In the genomic region with DNA sequence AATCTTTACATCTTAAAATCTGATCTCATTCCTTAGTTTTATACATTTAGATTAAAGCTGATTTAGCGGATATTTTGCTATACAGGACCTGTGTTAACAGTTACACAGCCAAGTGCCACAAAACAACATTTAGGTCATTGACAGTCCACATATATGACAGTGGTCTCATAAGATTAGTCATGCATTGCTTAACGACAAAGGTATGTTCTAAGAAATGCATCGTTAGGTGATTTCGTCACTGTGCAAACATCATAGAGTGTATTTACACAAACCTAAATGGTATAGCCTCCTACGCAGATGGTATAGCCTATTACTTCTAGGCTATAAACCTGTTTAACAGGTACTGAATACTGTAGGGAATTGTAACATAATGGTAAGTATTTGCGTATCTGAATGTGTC, we compare ENCODE assay signal across 1 cellular context.
TF ChIP-seq lines count a peak whose summit lies in the region.

No MANE protein-coding gene starts in this region.

TF ChIP-seq in HEK293, 187 proteins besides CTCF, POLR2A, EP300 and RAD21 (continued from another document and continues in another):
- TF ChIP-seq KLF7 (tag by site-specific recombination; IDR thresholded peaks at IDR 0.05; ENCODE audit: borderline replicate concordance) (no peak; the same call in 1 of the 2 replicates), ZNF76 (tag by site-specific recombination; IDR thresholded peaks at IDR 0.05; ENCODE audit: borderline replicate concordance, low read depth) (peak; percentile 54; the same call in 1 of the 2 replicates), ZNF24 (tag by site-specific recombination; IDR thresholded peaks at IDR 0.05) (peak; percentile 95), ZNF324 (tag by site-specific recombination; IDR thresholded peaks at IDR 0.05) (peak; percentile 88), ZNF521 (tag by site-specific recombination; IDR thresholded peaks at IDR 0.05) (no peak), HOXC10 (CRISPR knock-in tag; IDR thresholded peaks at IDR 0.05) (no peak), BCL11A (tag by site-specific recombination; IDR thresholded peaks at IDR 0.05; ENCODE audit: low read depth) (peak; percentile 99), ZNF518A (tag by site-specific recombination; conservative IDR thresholded peaks at IDR 0.05; ENCODE audit: low read depth) (peak; percentile 49; the same call in 1 of the 2 replicates), ZNF416 (tag by site-specific recombination; IDR thresholded peaks at IDR 0.05) (no peak), ZNF302 (tag by site-specific recombination; IDR thresholded peaks at IDR 0.05; ENCODE audit: low read depth) (no peak), ZNF785 (tag by site-specific recombination; IDR thresholded peaks at IDR 0.05) (no peak), ZNF350 (tag by site-specific recombination; IDR thresholded peaks at IDR 0.05) (no peak), ZNF514 (tag by site-specific recombination; IDR thresholded peaks at IDR 0.05) (no peak), ZNF473 (tag by site-specific recombination; IDR thresholded peaks at IDR 0.05) (no peak), KLF8 (tag by site-specific recombination; IDR thresholded peaks at IDR 0.05) (peak; percentile 95), ZNF157 (tag by site-specific recombination; IDR thresholded peaks at IDR 0.05) (no peak), ZNF544 (tag by site-specific recombination; IDR thresholded peaks at IDR 0.05) (no peak), HIC1 (tag by site-specific recombination; IDR thresholded peaks at IDR 0.05) (peak; percentile 97), ZNF777 (tag by site-specific recombination; IDR thresholded peaks at IDR 0.05; ENCODE audit: borderline replicate concordance) (no peak), ZSCAN4 (tag by site-specific recombination; IDR thresholded peaks at IDR 0.05) (0 out of 2 replicates have a peak, but pooled peaks have one; percentile 55), GLIS2 (tag by site-specific recombination; IDR thresholded peaks at IDR 0.05) (no peak), ZEB2 (tag by site-specific recombination; IDR thresholded peaks at IDR 0.05) (peak; percentile 85), ZNF239 (tag by site-specific recombination; IDR thresholded peaks at IDR 0.05) (0 out of 2 replicates have a peak, but pooled peaks have one; percentile 17), ZBTB7A (tag by site-specific recombination; IDR thresholded peaks at IDR 0.05; ENCODE audit: low read depth) (peak; percentile 72; the same call in 1 of the 2 replicates), ZNF16 (tag by site-specific recombination; IDR thresholded peaks at IDR 0.05; ENCODE audit: low read depth) (no peak), ZXDB (tag by site-specific recombination; IDR thresholded peaks at IDR 0.05) (peak; percentile 87), ZFP41 (tag by site-specific recombination; IDR thresholded peaks at IDR 0.05; ENCODE audit: borderline replicate concordance) (no peak), ZNF701 (tag by site-specific recombination; IDR thresholded peaks at IDR 0.05) (no peak), ZNF354C (tag by site-specific recombination; IDR thresholded peaks at IDR 0.05; ENCODE audit: borderline replicate concordance, low read depth) (no peak), ZNF138 (tag by site-specific recombination; IDR thresholded peaks at IDR 0.05; ENCODE audit: borderline replicate concordance) (no peak), ZNF654 (tag by site-specific recombination; IDR thresholded peaks at IDR 0.05; ENCODE audit: low read depth) (no peak), ZFP69B (tag by site-specific recombination; IDR thresholded peaks at IDR 0.05) (peak; percentile 83), MEIS1 (CRISPR knock-in tag; IDR thresholded peaks at IDR 0.05; ENCODE audit: borderline replicate concordance) (no peak), ZNF626 (tag by site-specific recombination; IDR thresholded peaks at IDR 0.05) (no peak), SP3 (tag by site-specific recombination; IDR thresholded peaks at IDR 0.05) (peak; percentile 76), ZNF366 (tag by site-specific recombination; conservative IDR thresholded peaks at IDR 0.05) (peak; percentile 96), KLF17 (tag by site-specific recombination; IDR thresholded peaks at IDR 0.05) (peak; percentile 89)
- TF ChIP-seq, protein P1, sequence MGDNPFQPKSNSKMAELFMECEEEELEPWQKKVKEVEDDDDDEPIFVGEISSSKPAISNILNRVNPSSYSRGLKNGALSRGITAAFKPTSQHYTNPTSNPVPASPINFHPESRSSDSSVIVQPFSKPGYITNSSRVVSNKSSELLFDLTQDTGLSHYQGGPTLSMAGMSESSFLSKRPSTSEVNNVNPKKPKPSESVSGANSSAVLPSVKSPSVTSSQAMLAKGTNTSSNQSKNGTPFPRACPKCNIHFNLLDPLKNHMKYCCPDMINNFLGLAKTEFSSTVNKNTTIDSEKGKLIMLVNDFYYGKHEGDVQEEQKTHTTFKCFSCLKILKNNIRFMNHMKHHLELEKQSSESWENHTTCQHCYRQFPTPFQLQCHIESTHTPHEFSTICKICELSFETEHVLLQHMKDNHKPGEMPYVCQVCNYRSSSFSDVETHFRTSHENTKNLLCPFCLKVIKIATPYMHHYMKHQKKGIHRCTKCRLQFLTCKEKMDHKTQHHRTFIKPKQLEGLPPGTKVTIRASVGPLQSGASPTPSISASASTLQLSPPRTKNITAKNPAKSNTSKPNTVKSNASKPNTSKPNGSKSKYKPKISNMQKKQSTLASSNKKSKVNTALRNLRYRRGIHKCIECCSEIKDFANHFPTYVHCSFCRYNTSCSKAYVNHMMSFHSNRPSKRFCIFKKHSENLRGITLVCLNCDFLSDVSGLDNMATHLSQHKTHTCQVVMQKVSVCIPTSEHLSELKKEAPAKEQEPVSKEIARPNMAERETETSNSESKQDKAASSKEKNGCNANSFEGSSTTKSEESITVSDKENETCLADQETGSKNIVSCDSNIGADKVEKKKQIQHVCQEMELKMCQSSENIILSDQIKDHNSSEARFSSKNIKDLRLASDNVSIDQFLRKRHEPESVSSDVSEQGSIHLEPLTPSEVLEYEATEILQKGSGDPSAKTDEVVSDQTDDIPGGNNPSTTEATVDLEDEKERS (tag by site-specific recombination; IDR thresholded peaks at IDR 0.05) = no peak; the same call in 1 of the 2 replicates
- TF ChIP-seq, protein P2, sequence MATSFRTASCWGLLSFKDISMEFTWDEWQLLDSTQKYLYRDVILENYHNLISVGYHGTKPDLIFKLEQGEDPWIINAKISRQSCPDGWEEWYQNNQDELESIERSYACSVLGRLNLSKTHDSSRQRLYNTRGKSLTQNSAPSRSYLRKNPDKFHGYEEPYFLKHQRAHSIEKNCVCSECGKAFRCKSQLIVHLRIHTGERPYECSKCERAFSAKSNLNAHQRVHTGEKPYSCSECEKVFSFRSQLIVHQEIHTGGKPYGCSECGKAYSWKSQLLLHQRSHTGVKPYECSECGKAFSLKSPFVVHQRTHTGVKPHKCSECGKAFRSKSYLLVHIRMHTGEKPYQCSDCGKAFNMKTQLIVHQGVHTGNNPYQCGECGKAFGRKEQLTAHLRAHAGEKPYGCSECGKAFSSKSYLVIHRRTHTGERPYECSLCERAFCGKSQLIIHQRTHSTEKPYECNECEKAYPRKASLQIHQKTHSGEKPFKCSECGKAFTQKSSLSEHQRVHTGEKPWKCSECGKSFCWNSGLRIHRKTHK (tag by site-specific recombination; IDR thresholded peaks at IDR 0.05) = no peak
- TF ChIP-seq, protein P3, sequence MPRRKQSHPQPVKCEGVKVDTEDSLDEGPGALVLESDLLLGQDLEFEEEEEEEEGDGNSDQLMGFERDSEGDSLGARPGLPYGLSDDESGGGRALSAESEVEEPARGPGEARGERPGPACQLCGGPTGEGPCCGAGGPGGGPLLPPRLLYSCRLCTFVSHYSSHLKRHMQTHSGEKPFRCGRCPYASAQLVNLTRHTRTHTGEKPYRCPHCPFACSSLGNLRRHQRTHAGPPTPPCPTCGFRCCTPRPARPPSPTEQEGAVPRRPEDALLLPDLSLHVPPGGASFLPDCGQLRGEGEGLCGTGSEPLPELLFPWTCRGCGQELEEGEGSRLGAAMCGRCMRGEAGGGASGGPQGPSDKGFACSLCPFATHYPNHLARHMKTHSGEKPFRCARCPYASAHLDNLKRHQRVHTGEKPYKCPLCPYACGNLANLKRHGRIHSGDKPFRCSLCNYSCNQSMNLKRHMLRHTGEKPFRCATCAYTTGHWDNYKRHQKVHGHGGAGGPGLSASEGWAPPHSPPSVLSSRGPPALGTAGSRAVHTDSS (tag by site-specific recombination; IDR thresholded peaks at IDR 0.05) = no peak; the same call in 1 of the 2 replicates
- TF ChIP-seq, protein P4, sequence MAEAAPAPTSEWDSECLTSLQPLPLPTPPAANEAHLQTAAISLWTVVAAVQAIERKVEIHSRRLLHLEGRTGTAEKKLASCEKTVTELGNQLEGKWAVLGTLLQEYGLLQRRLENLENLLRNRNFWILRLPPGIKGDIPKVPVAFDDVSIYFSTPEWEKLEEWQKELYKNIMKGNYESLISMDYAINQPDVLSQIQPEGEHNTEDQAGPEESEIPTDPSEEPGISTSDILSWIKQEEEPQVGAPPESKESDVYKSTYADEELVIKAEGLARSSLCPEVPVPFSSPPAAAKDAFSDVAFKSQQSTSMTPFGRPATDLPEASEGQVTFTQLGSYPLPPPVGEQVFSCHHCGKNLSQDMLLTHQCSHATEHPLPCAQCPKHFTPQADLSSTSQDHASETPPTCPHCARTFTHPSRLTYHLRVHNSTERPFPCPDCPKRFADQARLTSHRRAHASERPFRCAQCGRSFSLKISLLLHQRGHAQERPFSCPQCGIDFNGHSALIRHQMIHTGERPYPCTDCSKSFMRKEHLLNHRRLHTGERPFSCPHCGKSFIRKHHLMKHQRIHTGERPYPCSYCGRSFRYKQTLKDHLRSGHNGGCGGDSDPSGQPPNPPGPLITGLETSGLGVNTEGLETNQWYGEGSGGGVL (tag by site-specific recombination; IDR thresholded peaks at IDR 0.05) = 0 out of 2 replicates have a peak, but pooled peaks have one; percentile 31
- TF ChIP-seq, protein P5, sequence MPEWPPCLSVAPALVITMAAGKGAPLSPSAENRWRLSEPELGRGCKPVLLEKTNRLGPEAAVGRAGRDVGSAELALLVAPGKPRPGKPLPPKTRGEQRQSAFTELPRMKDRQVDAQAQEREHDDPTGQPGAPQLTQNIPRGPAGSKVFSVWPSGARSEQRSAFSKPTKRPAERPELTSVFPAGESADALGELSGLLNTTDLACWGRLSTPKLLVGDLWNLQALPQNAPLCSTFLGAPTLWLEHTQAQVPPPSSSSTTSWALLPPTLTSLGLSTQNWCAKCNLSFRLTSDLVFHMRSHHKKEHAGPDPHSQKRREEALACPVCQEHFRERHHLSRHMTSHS (tag by site-specific recombination; IDR thresholded peaks at IDR 0.05) = no peak
